In genomic region chr15:70260096-70260495, GRCh38 we compare ENCODE assay signal across 17 cellular contexts.
A peak's percentile ranks its signal among the peaks of the same experiment; 100 is the strongest.
DNase-seq lines count a peak whose midpoint lies in the region; ATAC-seq and TF ChIP-seq lines count a peak whose summit lies in the region.
"Had no signal": no experiment of that assay in that cellular context is flagged by ENCODE, and none has a peak within 500 bp of the region (broad histone marks: within the 10 kb centered on the region; RNA-seq: fewer than 3 reads in every experiment).

No MANE protein-coding gene starts in this region.

- CTCF ChIA-PET in activated CD4-positive, alpha-beta T cell treated with anti-CD3 and anti-CD28 coated beads for 36 hours (lab: Charles Lee), result interaction anchor here (1.3 kb wide), 1 partner anchor 9 kb away, joined by 3 read pairs; no protein-coding TSS in a partner anchor

- peak; percentile 48 for DNase-seq in activated CD4-positive, alpha-beta T cell treated with anti-CD3 and anti-CD28 coated beads for 36 hours
- DNase-seq in activated CD4-positive, alpha-beta T cell treated with anti-CD3 and anti-CD28 coated beads for 1 hour, result no peak
- DNase-seq in DND-41 (peak; percentile 16), NCI-H2029 treated with DMSO at 0.1 percent for 48 hours (lab: John Stamatoyannopoulos, UW) (no peak)
- peak; percentile 36 for DNase-seq in T-helper 2 cell treated with Interferon-gamma antibody and Interleukin-4, amounts not matched to agents 5 μg/mL and 100 μg/mL, for 36 hours (ENCODE audit: low spot score)
- no peak for DNase-seq in natural killer cell treated with Interleukin-12 subunit alpha and Interleukin-12 subunit beta and Interleukin-15 and Interleukin-18, amount 100 ng/mL, for 72 hours (ENCODE audit: low spot score)
- DNase-seq: activated CD8-positive, alpha-beta memory T cell treated with anti-CD3 and anti-CD28 coated beads, Interleukin-2, amount 50 U/mL, for 4 hours; DMS79 treated with DMSO at 0.1 percent for 48 hours; islet precursor cell; NCI-H1694; transverse colon had no signal

- TF ChIP-seq POLR2A in GM18505 (IDR thresholded peaks at IDR 0.05; ENCODE audit: borderline replicate concordance, extremely low read depth, insufficient read depth, insufficient read length), result no peak

- no peak overlapping the region for H3K4me3 Mint-ChIP-seq in activated CD4-positive, alpha-beta T cell treated with anti-CD3 and anti-CD28 coated beads for 36 hours
- peak overlapping the region; percentile 74 for H3K4me3 Mint-ChIP-seq in T-helper 2 cell treated with Interferon-gamma antibody and Interleukin-4, amounts not matched to agents 5 μg/mL and 100 μg/mL, for 36 hours
- peak overlapping the region; percentile 5 for H3K4me3 Mint-ChIP-seq in natural killer cell treated with Interleukin-12 subunit alpha and Interleukin-12 subunit beta and Interleukin-15 and Interleukin-18, amount 100 ng/mL, for 72 hours

- H3K9ac ChIP-seq in DND-41 (ENCODE audit: low read depth, low read length), result no peak overlapping the region; the same call in 1 of the 2 replicates

- no peaks in the 10 kb centered on the region for H3K36me3 Mint-ChIP-seq in activated CD4-positive, alpha-beta T cell treated with anti-CD3 and anti-CD28 coated beads for 36 hours (ENCODE audit: low read depth)
- no peaks in the 10 kb centered on the region for H3K36me3 Mint-ChIP-seq in T-helper 2 cell treated with Interferon-gamma antibody and Interleukin-4, amounts not matched to agents 5 μg/mL and 100 μg/mL, for 36 hours (ENCODE audit: low read depth)
- H3K36me3 Mint-ChIP-seq in natural killer cell treated with Interleukin-12 subunit alpha and Interleukin-12 subunit beta and Interleukin-15 and Interleukin-18, amount 100 ng/mL, for 72 hours, result no peaks in the 10 kb centered on the region

- peaks cover 2% of the 10 kb centered on the region for H3K9me3 Mint-ChIP-seq in activated CD4-positive, alpha-beta T cell treated with anti-CD3 and anti-CD28 coated beads for 36 hours (ENCODE audit: low read depth)
- H3K9me3 Mint-ChIP-seq in T-helper 2 cell treated with Interferon-gamma antibody and Interleukin-4, amounts not matched to agents 5 μg/mL and 100 μg/mL, for 36 hours, result no peaks in the 10 kb centered on the region
- no peaks in the 10 kb centered on the region for H3K9me3 Mint-ChIP-seq in natural killer cell treated with Interleukin-12 subunit alpha and Interleukin-12 subunit beta and Interleukin-15 and Interleukin-18, amount 100 ng/mL, for 72 hours

- intact Hi-C loops in activated CD4-positive, alpha-beta T cell treated with anti-CD3 and anti-CD28 coated beads for 36 hours (cut with DNase I, micrococcal nuclease), result loop anchor here in 1 of 2 experiments (10.0 kb wide), 1 partner anchor 505 kb away; no protein-coding TSS in a partner anchor

- H3K4me2 ChIP-seq in DND-41 (ENCODE audit: insufficient read depth, low read length), result no peak overlapping the region

- H3K27ac Mint-ChIP-seq in activated CD4-positive, alpha-beta T cell treated with anti-CD3 and anti-CD28 coated beads for 36 hours, result no peak overlapping the region
- no peak overlapping the region for H3K27ac Mint-ChIP-seq in T-helper 2 cell treated with Interferon-gamma antibody and Interleukin-4, amounts not matched to agents 5 μg/mL and 100 μg/mL, for 36 hours
- H3K27ac Mint-ChIP-seq in natural killer cell treated with Interleukin-12 subunit alpha and Interleukin-12 subunit beta and Interleukin-15 and Interleukin-18, amount 100 ng/mL, for 72 hours, result no peak overlapping the region

- H3K4me1 Mint-ChIP-seq in activated CD4-positive, alpha-beta T cell treated with anti-CD3 and anti-CD28 coated beads for 36 hours, result peaks cover 36% of the 10 kb centered on the region
- H3K4me1 Mint-ChIP-seq in T-helper 2 cell treated with Interferon-gamma antibody and Interleukin-4, amounts not matched to agents 5 μg/mL and 100 μg/mL, for 36 hours (ENCODE audit: low read depth), result peaks cover 27% of the 10 kb centered on the region
- H3K4me1 Mint-ChIP-seq in natural killer cell treated with Interleukin-12 subunit alpha and Interleukin-12 subunit beta and Interleukin-15 and Interleukin-18, amount 100 ng/mL, for 72 hours (ENCODE audit: low read depth in 2 of 2), result peaks cover 35 to 39% of the 10 kb centered on the region in 2 donors

- H3K27ac ChIP-seq in DND-41 (ENCODE audit: low read length), result peak overlapping the region; percentile 91
- H3K27ac ChIP-seq: C4-2B, cardiac muscle cell, transverse colon had no signal

- no peaks in the 10 kb centered on the region for H3K36me3 ChIP-seq in DND-41 (ENCODE audit: insufficient read depth, low read length)
- H3K36me3 ChIP-seq: cardiac muscle cell, transverse colon had no signal

- no peak overlapping the region for H3K4me3 ChIP-seq in DND-41 (ENCODE audit: low read depth in 1 of 2, low read length in 2 of 2)
- H3K4me3 ChIP-seq: cardiac muscle cell, lung, skin epidermis, transverse colon had no signal

- H3K4me1 ChIP-seq in DND-41 (ENCODE audit: insufficient read depth, low read length), result peaks cover 35% of the 10 kb centered on the region

- H4K20me1 ChIP-seq in DND-41 (ENCODE audit: insufficient read depth, low read length), result no peaks in the 10 kb centered on the region

- no peaks in the 10 kb centered on the region for H3K79me2 ChIP-seq in DND-41 (ENCODE audit: insufficient read depth, low read length)

- TF ChIP-seq CTCF in DND-41 (IDR thresholded peaks at IDR 0.05; ENCODE audit: borderline replicate concordance, extremely low read depth, low read length, poor library complexity, severe bottlenecking), result peak; percentile 9

- no peak overlapping the region for H2AFZ ChIP-seq in DND-41 (ENCODE audit: low read depth, low read length)

- no peaks in the 10 kb centered on the region for H3K9me3 ChIP-seq in DND-41 (ENCODE audit: insufficient read depth, low read length, severe bottlenecking)
- H3K9me3 ChIP-seq: transverse colon had no signal

- no peaks in the 10 kb centered on the region for H3K27me3 ChIP-seq in DND-41 (ENCODE audit: insufficient read depth, low read length, poor library complexity)
- H3K27me3 ChIP-seq: transverse colon had no signal

- peak; percentile 38 for ATAC-seq in activated CD4-positive, alpha-beta T cell treated with anti-CD3 and anti-CD28 coated beads for 36 hours
- ATAC-seq in DND-41 (ENCODE audit: insufficient read depth, low read depth) (no peak), HG03571 (IDR thresholded peaks at IDR 0.05; ENCODE audit: unreplicated experiment) (no peak), GM18505 (IDR thresholded peaks at IDR 0.05; ENCODE audit: unreplicated experiment) (no peak)
- no peak for ATAC-seq in natural killer cell treated with Interleukin-12 subunit alpha and Interleukin-12 subunit beta and Interleukin-15 and Interleukin-18, amount 100 ng/mL, for 72 hours

- peaks cover 3% of the 10 kb centered on the region for H3K27me3 Mint-ChIP-seq in activated CD4-positive, alpha-beta T cell treated with anti-CD3 and anti-CD28 coated beads for 36 hours
- peaks cover 25% of the 10 kb centered on the region for H3K27me3 Mint-ChIP-seq in T-helper 2 cell treated with Interferon-gamma antibody and Interleukin-4, amounts not matched to agents 5 μg/mL and 100 μg/mL, for 36 hours (ENCODE audit: low read depth)
- H3K27me3 Mint-ChIP-seq in natural killer cell treated with Interleukin-12 subunit alpha and Interleukin-12 subunit beta and Interleukin-15 and Interleukin-18, amount 100 ng/mL, for 72 hours, result peaks cover 24 to 35% of the 10 kb centered on the region in 2 donors

- POLR2A ChIA-PET in activated CD4-positive, alpha-beta T cell treated with anti-CD3 and anti-CD28 coated beads for 36 hours (lab: Charles Lee), result no interaction called here

Comparison
In these comparisons a context has a peak if more than half of its experiments do, and no peak if none do; other contexts are left out.
1. DNase-seq: peak in activated CD4-positive, alpha-beta T cell treated with anti-CD3 and anti-CD28 coated beads for 36 hours (single experiment), DND-41 (single experiment) and T-helper 2 cell treated with Interferon-gamma antibody and Interleukin-4, amounts not matched to agents 5 μg/mL and 100 μg/mL, for 36 hours (single experiment); none in activated CD4-positive, alpha-beta T cell treated with anti-CD3 and anti-CD28 coated beads for 1 hour (single experiment), natural killer cell treated with Interleukin-12 subunit alpha and Interleukin-12 subunit beta and Interleukin-15 and Interleukin-18, amount 100 ng/mL, for 72 hours (single experiment) and NCI-H2029 treated with DMSO at 0.1 percent for 48 hours (single experiment).